Comparison of ENCODE assay signal across 1 cellular context in the genomic region with DNA sequence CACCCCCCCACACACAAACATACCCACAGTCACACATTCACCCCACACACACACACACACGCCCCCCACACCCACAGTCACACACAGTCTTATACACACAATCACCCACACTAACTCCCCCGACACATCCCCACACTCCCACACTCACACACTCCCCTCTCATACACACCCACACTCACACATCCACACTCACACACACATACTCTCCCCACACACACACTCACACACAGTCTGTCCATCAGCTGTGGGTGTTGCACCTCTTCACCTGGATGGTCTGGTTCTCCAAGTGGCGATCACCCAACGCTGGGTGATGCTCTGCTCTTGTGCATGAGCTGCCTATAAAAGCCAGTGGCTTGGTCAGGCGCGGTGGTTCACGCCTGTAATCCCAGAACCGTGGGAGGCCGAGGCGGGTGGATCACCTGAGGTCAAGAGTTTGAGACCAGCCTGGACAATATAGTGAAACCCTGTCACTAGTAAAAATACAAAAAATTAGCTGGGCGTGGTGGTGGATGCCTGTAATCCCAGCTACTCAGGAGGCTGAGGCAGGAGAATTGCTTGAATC.
TF ChIP-seq lines count a peak whose summit lies in the region.

No MANE protein-coding gene starts in this region.

TF ChIP-seq in IMR-90, 13 proteins besides CTCF, POLR2A, EP300 and RAD21 (continued from another document):
- no peak for TF ChIP-seq MAFK (IDR thresholded peaks at IDR 0.05; ENCODE audit: low read depth, low read length)
